In genomic region chr15:66774001-66774814, GRCh38 we compare ENCODE assay signal across 8 cellular contexts.
DNase-seq lines count a peak whose midpoint lies in the region; ATAC-seq and TF ChIP-seq lines count a peak whose summit lies in the region.

No MANE protein-coding gene starts in this region.

- CTCF ChIA-PET in Panc1 (lab: Charles Lee) = interaction anchor here (0.9 kb wide), 1 partner anchor 77 kb away, joined by 5 read pairs; no protein-coding TSS in a partner anchor

- DNase-seq in COR-L47 (lab: John Stamatoyannopoulos, UW) (peak; percentile 58), HT-29 (ENCODE audit: low spot score) (peak; percentile 97), Panc1 (ENCODE audit: low read depth, low spot score) (peak; percentile 66), globus pallidus (ENCODE audit: low spot score) (peak; percentile 54), occipital lobe (lab: John Stamatoyannopoulos, UW) (peak; percentile 62)
- peak; percentile 68 for DNase-seq in activated effector memory CD4-positive, alpha-beta T cell treated with anti-CD3 and anti-CD28 coated beads, Interleukin-2, amount 50 U/mL, for 16 hours

- H3K9me3 ChIP-seq in Panc1 (ENCODE audit: control insufficient read depth, insufficient read depth, low read depth, low read length) = no peaks in the 10 kb centered on the region

- H3K4me1 ChIP-seq in Panc1 (ENCODE audit: control insufficient read depth, insufficient read depth, low read length) (peaks cover 96% of the 10 kb centered on the region), urinary bladder (ENCODE audit: insufficient read depth) (no peaks in the 10 kb centered on the region)

- peak; percentile 99 for TF ChIP-seq CTCF in Panc1 (IDR thresholded peaks at IDR 0.05)

- 32% methylated on average over 19 of the region's 19 CpGs for WGBS in urinary bladder

- H3K4me3 ChIP-seq in Panc1 (ENCODE audit: low read depth in 2 of 2, low read length in 2 of 2) (peak overlapping the region in 1 of 2 experiments; percentile 15; a peak in 1 of 4 replicates), urinary bladder (ENCODE audit: low read depth, low read length) (no peak overlapping the region)

- in situ Hi-C loops in Panc1 (cut with HindIII; ENCODE audit: low pct_unique_long_range_greater_than_20kb, low sequenced_read_pairs) = no loop called here

- ATAC-seq in Panc1 (peak; percentile 89), GM21423 (IDR thresholded peaks at IDR 0.05; ENCODE audit: unreplicated experiment) (no peak)

- POLR2A ChIA-PET in Panc1 (lab: Charles Lee) = no interaction called here

- no TSS peak for BruUV-seq in Panc1 (replicated peaks; lab: Mats Ljungman, UMichigan)

- H3K27ac ChIP-seq in Panc1 (ENCODE audit: low read length) = peak overlapping the region; percentile 93
- H3K27ac ChIP-seq in urinary bladder (ENCODE audit: low read depth) = peak overlapping the region; percentile 64

- H3K27me3 ChIP-seq in Panc1 (ENCODE audit: control insufficient read depth, insufficient read depth, low read length) = no peaks in the 10 kb centered on the region

- intact Hi-C loops in Panc1 (cut with micrococcal nuclease; ENCODE audit: unreplicated experiment) = loop anchor here (2.0 to 5.0 kb wide), 2 partner anchors 67 to 78 kb away; no protein-coding TSS in a partner anchor

- H3K36me3 ChIP-seq in Panc1 (ENCODE audit: control insufficient read depth, insufficient read depth, low read length) (no peaks in the 10 kb centered on the region), urinary bladder (ENCODE audit: insufficient read depth) (no peaks in the 10 kb centered on the region)
